Comparison of ENCODE assay signal across 10 cellular contexts in the genomic region with DNA sequence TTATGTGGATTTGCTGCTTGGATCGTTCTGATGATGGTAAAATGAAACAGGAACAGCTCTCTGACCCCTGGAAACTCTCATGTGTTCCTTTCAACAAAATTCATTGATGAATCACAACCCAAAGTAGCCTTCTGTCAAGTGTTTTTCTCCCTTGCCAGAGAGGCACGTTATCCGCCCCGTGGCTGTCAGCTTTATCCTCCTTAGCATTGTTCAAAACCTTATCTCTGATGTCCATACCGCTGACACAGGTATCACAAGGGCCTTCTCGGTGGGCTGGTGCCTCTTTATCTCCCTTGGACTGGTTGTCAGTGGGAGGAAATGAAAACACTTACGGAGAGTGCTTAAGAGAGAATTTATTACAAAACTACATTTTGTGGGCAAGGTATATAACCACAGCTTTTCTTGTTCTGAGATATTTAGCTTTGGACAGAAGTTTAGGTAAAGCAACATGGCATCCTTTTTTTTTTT.
DNase-seq lines count a peak whose midpoint lies in the region; ATAC-seq and TF ChIP-seq lines count a peak whose summit lies in the region.
"Had no signal": no experiment of that assay in that cellular context is flagged by ENCODE, and none has a peak within 500 bp of the region (broad histone marks: within the 10 kb centered on the region; RNA-seq: fewer than 3 reads in every experiment).

No MANE protein-coding gene starts in this region.

- DNase-seq in NOMO-1 (lab: John Stamatoyannopoulos, UW; ENCODE audit: unreplicated experiment in 2 of 2), result peak; percentile 24 to 64
- DNase-seq in fibroblast of villous mesenchyme (ENCODE audit: low read depth), result peak; percentile 19
- no peak for DNase-seq in NCI-H82 (lab: John Stamatoyannopoulos, UW)
- no peak for DNase-seq in AG08396 (ENCODE audit: low spot score)
- DNase-seq in NCI-H526 treated with DMSO at 0.1 percent for 48 hours (lab: John Stamatoyannopoulos, UW), result no peak
- DNase-seq: DND-41, left cardiac atrium had no signal

- ATAC-seq in GM18861 (IDR thresholded peaks at IDR 0.05; ENCODE audit: unreplicated experiment), result peak; percentile 69
- peak; percentile 52 for ATAC-seq in HG02642 (IDR thresholded peaks at IDR 0.05; ENCODE audit: poor library complexity, unreplicated experiment)
- no peak for ATAC-seq in GM19397 (IDR thresholded peaks at IDR 0.05; ENCODE audit: unreplicated experiment)

- no peak for TF ChIP-seq CTCF in fibroblast of villous mesenchyme (IDR thresholded peaks at IDR 0.05; ENCODE audit: insufficient read depth, low read depth, low read length)

- no peak overlapping the region for H3K4me3 ChIP-seq in fibroblast of villous mesenchyme (ENCODE audit: low read depth, low read length)

Comparison
In these comparisons a context has a peak if more than half of its experiments do, and no peak if none do; other contexts are left out.
1. DNase-seq: peak in NOMO-1 (2 of 2) and fibroblast of villous mesenchyme (single experiment); none in NCI-H82 (single experiment), AG08396 (single experiment) and NCI-H526 treated with DMSO at 0.1 percent for 48 hours (single experiment).